15 cellular contexts compared by ENCODE assay signal in genomic region chr16:31421587-31421986, GRCh38. TPM values are rescaled to one million over a fixed set of nuclear protein-coding genes. Genes with fewer than 3 reads are reported as not detected.
DNase-seq lines count a peak whose midpoint lies in the region; ATAC-seq and TF ChIP-seq lines count a peak whose summit lies in the region.
"Had no signal": no experiment of that assay in that cellular context is flagged by ENCODE, and none has a peak within 500 bp of the region (broad histone marks: within the 10 kb centered on the region; RNA-seq: fewer than 3 reads in every experiment).

No MANE protein-coding gene starts in this region.

- H3K4me3 ChIP-seq in mammary epithelial cell (replicated peaks in 1 of 3; ENCODE audit: insufficient read depth in 1 of 3, low read depth in 2 of 3, low read length in 3 of 3) (no peak overlapping the region), coronary artery (no peak overlapping the region)
- H3K4me3 ChIP-seq: ascending aorta, HAP-1, sigmoid colon, thyroid gland had no signal

- H3K9me3 ChIP-seq in mammary epithelial cell (replicated peaks; ENCODE audit: insufficient read depth, low read length), result peaks cover 16% of the 10 kb centered on the region
- H3K9me3 ChIP-seq: ascending aorta, HAP-1, sigmoid colon, thyroid gland had no signal

- no peaks in the 10 kb centered on the region for H3K4me1 ChIP-seq in mammary epithelial cell (ENCODE audit: insufficient read depth, low read length)
- H3K4me1 ChIP-seq: ascending aorta, HAP-1, sigmoid colon, thyroid gland had no signal

- H3K4me1 Mint-ChIP-seq in MCF 10A (ENCODE audit: insufficient read depth, unreplicated experiment), result no peaks in the 10 kb centered on the region
- H3K4me1 Mint-ChIP-seq in stimulated activated naive CD8-positive, alpha-beta T cell treated with anti-CD3 and anti-CD28 coated beads, Interleukin-15, amount 100 ng/mL, for 72 hours, result peaks cover 56% of the 10 kb centered on the region

- no peaks in the 10 kb centered on the region for H3K27me3 Mint-ChIP-seq in MCF 10A (ENCODE audit: insufficient read depth, unreplicated experiment)
- peaks cover 50% of the 10 kb centered on the region for H3K27me3 Mint-ChIP-seq in stimulated activated naive CD8-positive, alpha-beta T cell treated with anti-CD3 and anti-CD28 coated beads, Interleukin-15, amount 100 ng/mL, for 72 hours

- peak; percentile 98 for ATAC-seq in stimulated activated naive CD8-positive, alpha-beta T cell treated with anti-CD3 and anti-CD28 coated beads, Interleukin-15, amount 100 ng/mL, for 72 hours
- no peak for ATAC-seq in HG02588 (IDR thresholded peaks at IDR 0.05; ENCODE audit: unreplicated experiment)
- ATAC-seq in HG02571 (IDR thresholded peaks at IDR 0.05; ENCODE audit: unreplicated experiment), result no peak
- ATAC-seq: T-helper 17 cell had no signal

- no TSS peak for BruUV-seq in mammary epithelial cell (replicated peaks; lab: Mats Ljungman, UMichigan)
- BruUV-seq in MCF 10A (replicated peaks; lab: Mats Ljungman, UMichigan), result no TSS peak

- peaks cover 2% of the 10 kb centered on the region for H3K27me3 ChIP-seq in mammary epithelial cell (ENCODE audit: insufficient read depth, low read length)
- H3K27me3 ChIP-seq: ascending aorta, thyroid gland had no signal

- H2AFZ ChIP-seq in mammary epithelial cell (ENCODE audit: low read depth, low read length), result no peak overlapping the region

- dilution Hi-C loops in mammary epithelial cell (cut with HindIII; ENCODE audit: low sequenced_read_pairs), result no loop called here

- H3K27ac ChIP-seq in mammary epithelial cell (ENCODE audit: insufficient read depth, low read depth, low read length) (no peak overlapping the region), coronary artery (no peak overlapping the region)
- H3K27ac ChIP-seq: ascending aorta, sigmoid colon, thyroid gland had no signal

- H3K27ac Mint-ChIP-seq in MCF 10A (ENCODE audit: low read depth, unreplicated experiment), result no peak overlapping the region
- H3K27ac Mint-ChIP-seq in stimulated activated naive CD8-positive, alpha-beta T cell treated with anti-CD3 and anti-CD28 coated beads, Interleukin-15, amount 100 ng/mL, for 72 hours, result peak overlapping the region; percentile 37 to 84
- H3K27ac Mint-ChIP-seq: T-helper 17 cell had no signal

- intact Hi-C loops in mammary epithelial cell (cut with micrococcal nuclease) (loop anchor here (10.0 kb wide), 1 partner anchor 97 kb away; no protein-coding TSS in a partner anchor), MCF 10A (cut with micrococcal nuclease) (no loop called here)

- H3K36me3 ChIP-seq in mammary epithelial cell (ENCODE audit: insufficient read depth, low read length), result no peaks in the 10 kb centered on the region
- H3K36me3 ChIP-seq: ascending aorta, HAP-1, sigmoid colon, thyroid gland had no signal

- 14% methylated on average over 5 of the region's 6 CpGs for WGBS in mammary epithelial cell (ENCODE audit: low coverage, missing lambda C conversion rate)

- H3K9me3 Mint-ChIP-seq in MCF 10A (ENCODE audit: unreplicated experiment), result no peaks in the 10 kb centered on the region
- no peaks in the 10 kb centered on the region for H3K9me3 Mint-ChIP-seq in stimulated activated naive CD8-positive, alpha-beta T cell treated with anti-CD3 and anti-CD28 coated beads, Interleukin-15, amount 100 ng/mL, for 72 hours

- TF ChIP-seq CTCF in mammary epithelial cell (conservative IDR thresholded peaks at IDR 0.05 in 1 of 2, IDR thresholded peaks at IDR 0.05 in 1 of 2; ENCODE audit: extremely low read depth in 1 of 2, insufficient read depth in 1 of 2, low read depth in 1 of 2, low read length in 2 of 2) (no peak), MCF 10A (IDR thresholded peaks at IDR 0.05; ENCODE audit: unreplicated experiment) (no peak), coronary artery (IDR thresholded peaks at IDR 0.05) (no peak)

- POLR2A ChIA-PET in MCF 10A (lab: Yijun Ruan, JAX), result no interaction called here

- no peak overlapping the region for H3K4me2 ChIP-seq in mammary epithelial cell (ENCODE audit: insufficient read depth, low read depth, low read length)

- no peaks in the 10 kb centered on the region for H3K79me2 ChIP-seq in mammary epithelial cell (ENCODE audit: insufficient read depth, low read length)

- no peaks in the 10 kb centered on the region for H4K20me1 ChIP-seq in mammary epithelial cell (ENCODE audit: insufficient read depth, low read length)

- in situ Hi-C loops in mammary epithelial cell (cut with MboI; ENCODE audit: low sequenced_read_pairs in 2 of 2), result no loop called here

- CTCF ChIA-PET in mammary epithelial cell (lab: Charles Lee; ENCODE audit: low non-redundant PET), result no interaction called here
- CTCF ChIA-PET in MCF 10A (lab: Yijun Ruan, JAX), result interaction anchor here (0.6 kb wide), 1 partner anchor 1130 kb away, joined by 3 read pairs; no protein-coding TSS in a partner anchor

- H3K9ac ChIP-seq in mammary epithelial cell (ENCODE audit: insufficient read depth, low read length), result no peak overlapping the region

- H3K36me3 Mint-ChIP-seq in MCF 10A (ENCODE audit: insufficient read depth, unreplicated experiment), result peaks cover 7% of the 10 kb centered on the region

- H3K4me3 Mint-ChIP-seq in MCF 10A (ENCODE audit: unreplicated experiment), result no peak overlapping the region
- peak overlapping the region; percentile 41 to 60 for H3K4me3 Mint-ChIP-seq in stimulated activated naive CD8-positive, alpha-beta T cell treated with anti-CD3 and anti-CD28 coated beads, Interleukin-15, amount 100 ng/mL, for 72 hours
- H3K4me3 Mint-ChIP-seq: T-helper 17 cell had no signal

- DNase-seq in mammary epithelial cell, result peak; percentile 61
- DNase-seq in MCF 10A (ENCODE audit: unreplicated experiment), result no peak
- peak; percentile 39 for DNase-seq in activated CD8-positive, alpha-beta memory T cell treated with anti-CD3 and anti-CD28 coated beads, Interleukin-2, amount 50 U/mL, for 24 hours (ENCODE audit: extremely low read depth)
- peak; percentile 24 for DNase-seq in islet precursor cell
- peak; percentile 79 to 87 for DNase-seq in stimulated activated naive CD8-positive, alpha-beta T cell treated with anti-CD3 and anti-CD28 coated beads, Interleukin-15, amount 100 ng/mL, for 72 hours
- DNase-seq in coronary artery (ENCODE audit: low spot score), result no peak
- DNase-seq: DMS79, NCI-H1436, sigmoid colon, T-helper 17 cell, thyroid gland had no signal

RNA-seq across cellular contexts. Expression of gene COX6A2, which starts 6.6 kb away (rescaled TPM):
- total RNA-seq in mammary epithelial cell (not detected), MCF 10A (2022) (not detected in 2 replicates)
- polyA plus RNA-seq in mammary epithelial cell, result not detected
- not detected for polyA minus RNA-seq in mammary epithelial cell
- total RNA-seq: ascending aorta, sigmoid colon, T-helper 17 cell, thyroid gland had no signal

RNA-seq across cellular contexts. Expression of gene ZNF843, which starts 21.0 kb away (rescaled TPM):
- total RNA-seq in mammary epithelial cell, result under 1 TPM; 0.09 to 0.17 TPM
- polyA plus RNA-seq in mammary epithelial cell, result 0.06 TPM
- not detected for polyA minus RNA-seq in mammary epithelial cell
- 0.19 and 0.29 TPM in 2 replicates for total RNA-seq in MCF 10A (2022)

RNA-seq across cellular contexts. Expression of gene ITGAD, which starts 28.5 kb away (rescaled TPM):
- total RNA-seq in mammary epithelial cell, result not detected
- not detected for polyA plus RNA-seq in mammary epithelial cell
- not detected for polyA minus RNA-seq in mammary epithelial cell
- not detected in 2 replicates for total RNA-seq in MCF 10A (2022)
- total RNA-seq: ascending aorta, sigmoid colon, T-helper 17 cell, thyroid gland had no signal

RNA-seq across cellular contexts. Expression of gene ARMC5, which starts 37.7 kb away (rescaled TPM):
- 10 to 100 TPM in 1 of 2 donors, 1 to 10 TPM in 1; 8.7 to 10.7 TPM for total RNA-seq in mammary epithelial cell
- polyA plus RNA-seq in mammary epithelial cell, result 6.4 TPM
- 9.8 TPM for polyA minus RNA-seq in mammary epithelial cell
- 8.1 and 10.1 TPM in 2 replicates for total RNA-seq in MCF 10A (2022)

RNA-seq across cellular contexts. Expression of gene TGFB1I1, which starts 50.4 kb away (rescaled TPM):
- total RNA-seq in mammary epithelial cell, result 10 to 100 TPM; 45.4 to 50.7 TPM
- 22.7 TPM for polyA plus RNA-seq in mammary epithelial cell
- polyA minus RNA-seq in mammary epithelial cell, result 62.4 TPM
- total RNA-seq in MCF 10A (2022), result 14.2 and 14.7 TPM in 2 replicates

Comparison
In these comparisons a context has a peak if more than half of its experiments do, and no peak if none do; other contexts are left out.
1. DNase-seq: peak in mammary epithelial cell (single experiment), activated CD8-positive, alpha-beta memory T cell treated with anti-CD3 and anti-CD28 coated beads, Interleukin-2, amount 50 U/mL, for 24 hours (single experiment), islet precursor cell (single experiment) and stimulated activated naive CD8-positive, alpha-beta T cell treated with anti-CD3 and anti-CD28 coated beads, Interleukin-15, amount 100 ng/mL, for 72 hours (2 of 2); none in MCF 10A (single experiment) and coronary artery (single experiment).